Comparison of ENCODE assay signal across 1 cellular context in genomic region chr15:80127911-80128310, GRCh38.
TF ChIP-seq lines count a peak whose summit lies in the region.

No MANE protein-coding gene starts in this region.

TF ChIP-seq in IMR-90, 13 proteins besides CTCF, POLR2A, EP300 and RAD21:
- TF ChIP-seq ELK1 (IDR thresholded peaks at IDR 0.05; ENCODE audit: borderline replicate concordance, low read depth, low read length): no peak
- 0 out of 2 replicates have a peak, but pooled peaks have one; percentile 5 for TF ChIP-seq MAFK (IDR thresholded peaks at IDR 0.05; ENCODE audit: low read depth, low read length)
TF ChIP-seq in IMR-90: peak in this region for 1.
